ENCODE assay signal across 8 cellular contexts in the genomic region with DNA sequence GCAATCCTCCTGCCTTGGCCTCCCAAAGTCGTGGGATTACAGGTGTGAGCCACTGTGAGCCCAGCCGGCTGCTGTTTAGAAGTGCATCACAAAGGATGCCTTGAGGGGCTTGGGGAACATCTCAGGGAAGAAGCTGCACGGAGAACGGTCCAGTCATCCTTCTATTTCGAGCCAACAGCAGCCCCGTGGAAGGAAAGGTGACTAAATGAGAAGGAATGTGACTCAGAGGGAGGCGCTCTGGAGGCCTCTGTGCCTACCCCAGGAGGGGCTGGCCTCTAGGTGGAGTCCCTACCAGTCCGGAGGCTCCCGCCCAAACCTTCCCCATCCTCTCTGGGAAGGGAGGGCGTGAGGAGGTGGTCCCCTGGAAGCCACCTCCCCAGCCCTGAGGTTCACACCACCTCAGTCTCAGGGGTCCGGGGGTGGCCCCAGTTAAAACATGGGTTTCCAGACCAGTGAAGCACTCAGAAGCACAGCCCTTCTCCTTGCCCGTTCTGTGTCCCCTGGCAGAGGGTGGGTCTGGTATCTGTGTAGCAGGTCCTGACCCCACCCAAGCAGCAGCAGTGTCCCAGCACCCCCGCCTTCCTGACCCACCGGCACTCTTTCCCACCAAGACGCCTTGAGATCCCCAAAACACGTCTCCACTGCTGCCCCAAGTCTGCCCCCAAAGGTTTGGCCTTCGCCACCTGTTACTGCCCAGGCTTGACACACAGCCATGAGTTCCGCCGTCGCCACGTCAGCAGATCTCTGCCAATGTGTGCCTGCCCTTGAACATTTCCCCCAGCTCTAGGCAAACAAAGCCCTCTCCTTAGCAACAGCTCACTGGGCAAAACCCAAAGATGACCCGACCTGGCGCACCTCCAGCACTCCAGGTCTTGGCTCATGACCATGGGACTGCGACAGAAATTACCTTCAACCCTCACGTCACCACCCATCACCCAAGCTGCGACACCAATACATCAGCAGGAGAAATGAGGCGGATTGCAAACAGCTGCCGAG.
DNase-seq lines count a peak whose midpoint lies in the region; ATAC-seq and TF ChIP-seq lines count a peak whose summit lies in the region.

No MANE protein-coding gene starts in this region.

- CTCF ChIA-PET in HEK293T (lab: Yijun Ruan, JAX) (no interaction called here), WTC11 (lab: Charles Lee) (interaction anchor here (0.7 to 2.9 kb wide), 4 partner anchors 8 to 36 kb away, joined by 3 to 12 read pairs (median 3); no protein-coding TSS in a partner anchor)

- no peak overlapping the region for H3K4me3 ChIP-seq in right cardiac atrium (ENCODE audit: low read length)
- no peak overlapping the region for H3K4me3 ChIP-seq in smooth muscle cell

- peak overlapping the region; percentile 84 for H3K27ac Mint-ChIP-seq in WTC11
- H3K27ac Mint-ChIP-seq in stimulated activated memory B cell treated with anti-CD40 and anti-IgM and Interleukin-4, amounts not matched to agents 10 μg/mL and 1 μg/mL and 100 μg/mL, for 72 hours: no peak overlapping the region

- H3K4me1 ChIP-seq in right cardiac atrium (ENCODE audit: control insufficient read depth, insufficient read depth, low read length) (peaks cover 24% of the 10 kb centered on the region), smooth muscle cell (ENCODE audit: low read depth) (peaks cover 13% of the 10 kb centered on the region)

- no peaks in the 10 kb centered on the region for H3K9me3 Mint-ChIP-seq in WTC11
- H3K9me3 Mint-ChIP-seq in stimulated activated memory B cell treated with anti-CD40 and anti-IgM and Interleukin-4, amounts not matched to agents 10 μg/mL and 1 μg/mL and 100 μg/mL, for 72 hours: no peaks in the 10 kb centered on the region

- intact Hi-C loops in right cardiac atrium (cut with DNase I): loop anchor here in 2 of 4 donors (10.0 kb wide), 2 partner anchors 60 to 70 kb away; no protein-coding TSS in a partner anchor

- WGBS in right cardiac atrium: 45% methylated on average over 28 of the region's 28 CpGs
- WGBS in smooth muscle cell (ENCODE audit: low lambda C conversion rate): 67% methylated on average over 28 of the region's 28 CpGs

- H3K9me3 ChIP-seq in right cardiac atrium (ENCODE audit: control insufficient read depth, low read length): no peaks in the 10 kb centered on the region
- no peaks in the 10 kb centered on the region for H3K9me3 ChIP-seq in smooth muscle cell (replicated peaks; ENCODE audit: low read depth)

- DNase-seq in HEK293T (ENCODE audit: extremely low spot score) (peak; percentile 48), WTC11 (ENCODE audit: low spot score) (no peak), right cardiac atrium (peak; percentile 76 to 92 (median 90)), smooth muscle cell (lab: John Stamatoyannopoulos, UW; ENCODE audit: unreplicated experiment) (no peak), Kasumi-1 (lab: John Stamatoyannopoulos, UW) (no peak), DMS 273 treated with DMSO at 0.1 percent for 48 hours (lab: John Stamatoyannopoulos, UW) (no peak)
- no peak for DNase-seq in effector CD8-positive, alpha-beta T cell (lab: John Stamatoyannopoulos, UW)

- POLR2A ChIA-PET in HEK293T (lab: Yijun Ruan, JAX): no interaction called here
- POLR2A ChIA-PET in WTC11 (lab: Charles Lee): no interaction called here

- peaks cover 77% of the 10 kb centered on the region for H3K4me1 Mint-ChIP-seq in WTC11
- no peaks in the 10 kb centered on the region for H3K4me1 Mint-ChIP-seq in stimulated activated memory B cell treated with anti-CD40 and anti-IgM and Interleukin-4, amounts not matched to agents 10 μg/mL and 1 μg/mL and 100 μg/mL, for 72 hours

- ATAC-seq in WTC11 (peak; percentile 79), right cardiac atrium (peak; percentile 86 to 88)
- ATAC-seq in stimulated activated memory B cell treated with anti-CD40 and anti-IgM and Interleukin-4, amounts not matched to agents 10 μg/mL and 1 μg/mL and 100 μg/mL, for 72 hours: no peak

- no peaks in the 10 kb centered on the region for H3K27me3 ChIP-seq in right cardiac atrium (ENCODE audit: control insufficient read depth, insufficient read depth)
- no peaks in the 10 kb centered on the region for H3K27me3 ChIP-seq in smooth muscle cell (ENCODE audit: low read depth)

- TF ChIP-seq CTCF in WTC11 (IDR thresholded peaks at IDR 0.05): no peak
- TF ChIP-seq CTCF in smooth muscle cell (IDR thresholded peaks at IDR 0.05; ENCODE audit: borderline replicate concordance, insufficient read depth, poor library complexity, severe bottlenecking): no peak

- H3K27me3 Mint-ChIP-seq in WTC11 (ENCODE audit: low read depth): no peaks in the 10 kb centered on the region
- peaks cover 75% of the 10 kb centered on the region for H3K27me3 Mint-ChIP-seq in stimulated activated memory B cell treated with anti-CD40 and anti-IgM and Interleukin-4, amounts not matched to agents 10 μg/mL and 1 μg/mL and 100 μg/mL, for 72 hours

- peaks cover 97% of the 10 kb centered on the region for H4K20me1 ChIP-seq in smooth muscle cell (ENCODE audit: low read depth)

- H2AFZ ChIP-seq in smooth muscle cell (ENCODE audit: low read depth): no peak overlapping the region

- H3K4me3 Mint-ChIP-seq in WTC11: no peak overlapping the region
- H3K4me3 Mint-ChIP-seq in stimulated activated memory B cell treated with anti-CD40 and anti-IgM and Interleukin-4, amounts not matched to agents 10 μg/mL and 1 μg/mL and 100 μg/mL, for 72 hours: no peak overlapping the region

- H3K36me3 ChIP-seq in smooth muscle cell (ENCODE audit: low read depth): no peaks in the 10 kb centered on the region

- peaks cover 60% of the 10 kb centered on the region for H3K79me2 ChIP-seq in smooth muscle cell (ENCODE audit: low read depth)

- peaks cover 30% of the 10 kb centered on the region for H3F3A ChIP-seq in smooth muscle cell (ENCODE audit: low read depth)

- H3K27ac ChIP-seq in right cardiac atrium (ENCODE audit: low read length) (peak overlapping the region; percentile 95), smooth muscle cell (ENCODE audit: low read depth) (peak overlapping the region; percentile 86)

- H3K36me3 Mint-ChIP-seq in WTC11: peaks cover 65% of the 10 kb centered on the region
- H3K36me3 Mint-ChIP-seq in stimulated activated memory B cell treated with anti-CD40 and anti-IgM and Interleukin-4, amounts not matched to agents 10 μg/mL and 1 μg/mL and 100 μg/mL, for 72 hours: no peaks in the 10 kb centered on the region

- peak overlapping the region; percentile 45 for H3K4me2 ChIP-seq in smooth muscle cell

- H3K9ac ChIP-seq in smooth muscle cell (ENCODE audit: low read depth): no peak overlapping the region

TF ChIP-seq in HEK293T, 16 proteins besides CTCF, POLR2A, EP300 and RAD21:
- no peak for TF ChIP-seq L3MBTL2 (conservative IDR thresholded peaks at IDR 0.05)
- TF ChIP-seq HDGF (IDR thresholded peaks at IDR 0.05; ENCODE audit: borderline replicate concordance): no peak
- TF ChIP-seq ELF4 (IDR thresholded peaks at IDR 0.05): no peak
- no peak for TF ChIP-seq FOXK2 (IDR thresholded peaks at IDR 0.05)
- no peak for TF ChIP-seq ZNF384 (IDR thresholded peaks at IDR 0.05)
- no peak for TF ChIP-seq FOXM1 (IDR thresholded peaks at IDR 0.05; ENCODE audit: borderline replicate concordance)
- TF ChIP-seq, protein P1, sequence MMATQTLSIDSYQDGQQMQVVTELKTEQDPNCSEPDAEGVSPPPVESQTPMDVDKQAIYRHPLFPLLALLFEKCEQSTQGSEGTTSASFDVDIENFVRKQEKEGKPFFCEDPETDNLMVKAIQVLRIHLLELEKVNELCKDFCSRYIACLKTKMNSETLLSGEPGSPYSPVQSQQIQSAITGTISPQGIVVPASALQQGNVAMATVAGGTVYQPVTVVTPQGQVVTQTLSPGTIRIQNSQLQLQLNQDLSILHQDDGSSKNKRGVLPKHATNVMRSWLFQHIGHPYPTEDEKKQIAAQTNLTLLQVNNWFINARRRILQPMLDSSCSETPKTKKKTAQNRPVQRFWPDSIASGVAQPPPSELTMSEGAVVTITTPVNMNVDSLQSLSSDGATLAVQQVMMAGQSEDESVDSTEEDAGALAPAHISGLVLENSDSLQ (IDR thresholded peaks at IDR 0.05): no peak
- TF ChIP-seq BHLHE40 (IDR thresholded peaks at IDR 0.05; ENCODE audit: borderline replicate concordance): no peak
- no peak for TF ChIP-seq LEF1 (IDR thresholded peaks at IDR 0.05; ENCODE audit: borderline replicate concordance)
- no peak for TF ChIP-seq SUZ12 (IDR thresholded peaks at IDR 0.05)
- no peak for TF ChIP-seq SP1 (IDR thresholded peaks at IDR 0.05)
- TF ChIP-seq ARNT (IDR thresholded peaks at IDR 0.05): no peak
- no peak for TF ChIP-seq NFRKB (IDR thresholded peaks at IDR 0.05)
- no peak for TF ChIP-seq CTBP1 (IDR thresholded peaks at IDR 0.05; ENCODE audit: borderline replicate concordance)
- TF ChIP-seq TARDBP (IDR thresholded peaks at IDR 0.05): no peak

TF ChIP-seq in WTC11, 78 proteins besides CTCF, POLR2A, EP300 and RAD21:
- TF ChIP-seq ZNF232 (CRISPR knock-in tag; IDR thresholded peaks at IDR 0.05): no peak
- no peak for TF ChIP-seq ZNF423 (CRISPR knock-in tag; IDR thresholded peaks at IDR 0.05)
- TF ChIP-seq ATF2 (CRISPR knock-in tag; IDR thresholded peaks at IDR 0.05; ENCODE audit: borderline replicate concordance, low read depth): no peak
- TF ChIP-seq, protein P2, sequence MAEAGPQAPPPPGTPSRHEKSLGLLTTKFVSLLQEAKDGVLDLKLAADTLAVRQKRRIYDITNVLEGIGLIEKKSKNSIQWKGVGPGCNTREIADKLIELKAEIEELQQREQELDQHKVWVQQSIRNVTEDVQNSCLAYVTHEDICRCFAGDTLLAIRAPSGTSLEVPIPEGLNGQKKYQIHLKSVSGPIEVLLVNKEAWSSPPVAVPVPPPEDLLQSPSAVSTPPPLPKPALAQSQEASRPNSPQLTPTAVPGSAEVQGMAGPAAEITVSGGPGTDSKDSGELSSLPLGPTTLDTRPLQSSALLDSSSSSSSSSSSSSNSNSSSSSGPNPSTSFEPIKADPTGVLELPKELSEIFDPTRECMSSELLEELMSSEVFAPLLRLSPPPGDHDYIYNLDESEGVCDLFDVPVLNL (CRISPR knock-in tag; IDR thresholded peaks at IDR 0.05; ENCODE audit: borderline replicate concordance, low read depth): no peak
- 0 out of 2 replicates have a peak, but pooled peaks have one; percentile 14 for TF ChIP-seq GTF2I (CRISPR knock-in tag; conservative IDR thresholded peaks at IDR 0.05)
- no peak for TF ChIP-seq ELF4 (CRISPR knock-in tag; IDR thresholded peaks at IDR 0.05; ENCODE audit: low read depth)

Comparison
In these comparisons a context has a peak if more than half of its experiments do, and no peak if none do; other contexts are left out.
1. DNase-seq: peak in HEK293T (single experiment) and right cardiac atrium (3 of 3); none in WTC11 (single experiment), smooth muscle cell (single experiment), effector CD8-positive, alpha-beta T cell (single experiment), Kasumi-1 (0 of 2) and DMS 273 treated with DMSO at 0.1 percent for 48 hours (single experiment).